9 cellular contexts compared by ENCODE assay signal in genomic region chr17:75344664-75345063, GRCh38. TPM values are rescaled to one million over a fixed set of nuclear protein-coding genes. Genes with fewer than 3 reads are reported as not detected.
A peak's percentile ranks its signal among the peaks of the same experiment; 100 is the strongest.
DNase-seq lines count a peak whose midpoint lies in the region; ATAC-seq and TF ChIP-seq lines count a peak whose summit lies in the region.
"Had no signal": no experiment of that assay in that cellular context is flagged by ENCODE, and none has a peak within 500 bp of the region (broad histone marks: within the 10 kb centered on the region; RNA-seq: fewer than 3 reads in every experiment).

No MANE protein-coding gene starts in this region.

- H3K36me3 Mint-ChIP-seq in activated T-helper 2 cell treated with anti-CD3 and anti-CD28 coated beads, Interferon-gamma antibody, Interleukin-2, Interleukin-4, amounts not matched to agents 10 μg/mL and 5 μg/mL and 100 μg/mL, durations not matched to agents 14 hours and 24 hours and 36 hours (ENCODE audit: low read depth) = peaks cover 10% of the 10 kb centered on the region

- H3K27ac Mint-ChIP-seq in activated T-helper 2 cell treated with anti-CD3 and anti-CD28 coated beads, Interferon-gamma antibody, Interleukin-2, Interleukin-4, amounts not matched to agents 10 μg/mL and 5 μg/mL and 100 μg/mL, durations not matched to agents 14 hours and 24 hours and 36 hours = peak overlapping the region; percentile 44

- H3K27me3 ChIP-seq in neutrophil = no peaks in the 10 kb centered on the region

- peaks cover 74 to 87% of the 10 kb centered on the region in 2 experiments for H3K4me1 ChIP-seq in neutrophil (ENCODE audit: control insufficient read depth in 1 of 2, insufficient read depth in 1 of 2, low read depth in 1 of 2, low read length in 1 of 2)

- no peak overlapping the region for H3K4me3 Mint-ChIP-seq in activated T-helper 2 cell treated with anti-CD3 and anti-CD28 coated beads, Interferon-gamma antibody, Interleukin-2, Interleukin-4, amounts not matched to agents 10 μg/mL and 5 μg/mL and 100 μg/mL, durations not matched to agents 14 hours and 24 hours and 36 hours (ENCODE audit: low read depth)

- H3K9me3 Mint-ChIP-seq in activated T-helper 2 cell treated with anti-CD3 and anti-CD28 coated beads, Interferon-gamma antibody, Interleukin-2, Interleukin-4, amounts not matched to agents 10 μg/mL and 5 μg/mL and 100 μg/mL, durations not matched to agents 14 hours and 24 hours and 36 hours = no peaks in the 10 kb centered on the region

- peak overlapping the region; percentile 90 for H3K27ac ChIP-seq in neutrophil
- H3K27ac ChIP-seq: psoas muscle had no signal

- TF ChIP-seq CTCF in GM12865 (IDR thresholded peaks at IDR 0.05; ENCODE audit: insufficient read depth, low read depth, low read length, missing control alignments) (no peak), neutrophil (IDR thresholded peaks at IDR 0.05) (no peak)

- peaks cover 82% of the 10 kb centered on the region for H3K4me1 Mint-ChIP-seq in activated T-helper 2 cell treated with anti-CD3 and anti-CD28 coated beads, Interferon-gamma antibody, Interleukin-2, Interleukin-4, amounts not matched to agents 10 μg/mL and 5 μg/mL and 100 μg/mL, durations not matched to agents 14 hours and 24 hours and 36 hours (ENCODE audit: low read depth)

- H3K27me3 Mint-ChIP-seq in activated T-helper 2 cell treated with anti-CD3 and anti-CD28 coated beads, Interferon-gamma antibody, Interleukin-2, Interleukin-4, amounts not matched to agents 10 μg/mL and 5 μg/mL and 100 μg/mL, durations not matched to agents 14 hours and 24 hours and 36 hours (ENCODE audit: low read depth) = no peaks in the 10 kb centered on the region

- no peaks in the 10 kb centered on the region for H3K9me3 ChIP-seq in neutrophil
- H3K9me3 ChIP-seq: psoas muscle had no signal

- H3K4me3 ChIP-seq in GM12865 (ENCODE audit: low read depth, low read length) = no peak overlapping the region
- peak overlapping the region in 1 of 2 experiments; percentile 12 for H3K4me3 ChIP-seq in neutrophil (ENCODE audit: low read depth in 1 of 2, low read length in 1 of 2)
- H3K4me3 ChIP-seq: psoas muscle had no signal

- DNase-seq in GM12865 (ENCODE audit: low read depth) (peak; percentile 37), NCI-H2227 (lab: John Stamatoyannopoulos, UW; ENCODE audit: unreplicated experiment) (peak; percentile 20), middle frontal gyrus (ENCODE audit: extremely low spot score, low spot score) (no peak), foreskin melanocyte (no peak), NCI-H526 treated with DMSO at 0.1 percent for 48 hours (lab: John Stamatoyannopoulos, UW) (no peak)
- no peak for DNase-seq in activated T-helper 2 cell treated with anti-CD3 and anti-CD28 coated beads, Interferon-gamma antibody, Interleukin-2, Interleukin-4, amounts not matched to agents 10 μg/mL and 5 μg/mL and 100 μg/mL, durations not matched to agents 14 hours and 24 hours and 36 hours (ENCODE audit: low spot score)
- DNase-seq: psoas muscle had no signal

- H3K36me3 ChIP-seq in neutrophil = peaks cover 6% of the 10 kb centered on the region

- intact Hi-C loops in activated T-helper 2 cell treated with anti-CD3 and anti-CD28 coated beads, Interferon-gamma antibody, Interleukin-2, Interleukin-4, amounts not matched to agents 10 μg/mL and 5 μg/mL and 100 μg/mL, durations not matched to agents 14 hours and 24 hours and 36 hours (cut with micrococcal nuclease) = loop anchor here (1.0 kb wide), 1 partner anchor 60 kb away; no protein-coding TSS in a partner anchor

- ATAC-seq in GM21528 (IDR thresholded peaks at IDR 0.05; ENCODE audit: low FRiP score, unreplicated experiment) = no peak

RNA-seq across cellular contexts. Expression of gene SLC25A19, which starts 55.4 kb away (rescaled TPM):
- 97.4 and 101 TPM in 2 replicates for total RNA-seq in activated T-helper 2 cell treated with anti-CD3 and anti-CD28 coated beads, Interferon-gamma antibody, Interleukin-2, Interleukin-4, amounts not matched to agents 10 μg/mL and 5 μg/mL and 100 μg/mL, durations not matched to agents 14 hours and 24 hours and 36 hours

Comparison
In these comparisons a context has a peak if more than half of its experiments do, and no peak if none do; other contexts are left out.
1. DNase-seq: peak in GM12865 (single experiment) and NCI-H2227 (single experiment); none in activated T-helper 2 cell treated with anti-CD3 and anti-CD28 coated beads, Interferon-gamma antibody, Interleukin-2, Interleukin-4, amounts not matched to agents 10 μg/mL and 5 μg/mL and 100 μg/mL, durations not matched to agents 14 hours and 24 hours and 36 hours (single experiment), middle frontal gyrus (single experiment), foreskin melanocyte (single experiment) and NCI-H526 treated with DMSO at 0.1 percent for 48 hours (single experiment).